1 cellular context compared by ENCODE assay signal in the genomic region with DNA sequence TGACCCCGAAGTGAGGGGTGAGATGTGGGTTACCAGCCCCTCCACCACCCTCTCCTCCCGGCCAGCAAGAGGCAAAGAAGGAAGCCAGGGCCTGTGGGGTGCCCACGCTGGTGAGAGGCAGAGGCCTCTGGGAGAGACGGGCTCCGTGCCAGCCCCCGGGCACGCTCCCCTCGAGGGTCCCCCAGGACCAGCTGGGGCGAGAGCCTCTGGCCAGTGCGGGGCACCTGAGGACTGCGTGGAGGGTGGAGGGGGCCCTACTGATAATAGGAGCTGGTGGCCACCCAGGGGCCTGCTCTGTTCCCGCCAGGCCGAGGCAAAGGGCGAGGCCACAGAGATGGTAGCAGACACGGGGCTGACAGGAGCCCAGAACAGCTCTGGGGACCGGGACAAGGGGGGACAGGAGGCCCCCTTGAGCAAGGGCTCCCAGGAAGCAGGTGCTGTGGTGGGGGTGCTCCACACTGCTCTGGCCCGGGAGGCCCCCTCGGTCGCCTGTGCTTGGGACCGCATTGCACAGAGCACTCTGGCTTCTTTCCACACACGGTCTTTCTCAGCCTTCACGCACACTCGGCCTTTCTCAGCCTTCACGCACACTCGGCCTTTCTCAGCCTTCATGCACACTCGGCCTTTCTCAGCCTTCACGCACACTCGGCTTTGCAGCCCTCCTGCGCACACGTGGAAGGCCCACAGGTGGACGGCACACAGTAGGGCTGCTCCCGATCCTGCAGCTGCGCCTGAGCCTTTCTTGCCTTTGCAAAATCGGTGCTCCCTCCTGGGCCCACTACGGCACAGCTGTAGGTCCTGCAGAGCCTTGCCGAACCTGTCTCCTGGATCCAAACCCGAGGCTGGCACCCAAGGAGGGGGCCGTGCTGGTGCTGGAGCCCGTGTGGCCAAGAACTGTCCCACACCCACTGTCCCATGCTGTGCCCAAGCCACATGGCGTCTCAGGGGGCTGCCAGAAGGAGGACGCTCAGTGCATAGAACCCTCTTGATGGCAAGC.
A peak's percentile ranks its signal among the peaks of the same experiment; 100 is the strongest.
TF ChIP-seq lines count a peak whose summit lies in the region.

No MANE protein-coding gene starts in this region.

TF ChIP-seq in HepG2, 621 proteins besides CTCF, POLR2A, EP300 and RAD21 (continued from another document):
- peak; percentile 12; the same call in 1 of the 2 replicates for TF ChIP-seq ZNF891 (CRISPR knock-in tag; IDR thresholded peaks at IDR 0.05)
- no peak for TF ChIP-seq TRIM24 (CRISPR knock-in tag; IDR thresholded peaks at IDR 0.05)
- TF ChIP-seq, protein P1, sequence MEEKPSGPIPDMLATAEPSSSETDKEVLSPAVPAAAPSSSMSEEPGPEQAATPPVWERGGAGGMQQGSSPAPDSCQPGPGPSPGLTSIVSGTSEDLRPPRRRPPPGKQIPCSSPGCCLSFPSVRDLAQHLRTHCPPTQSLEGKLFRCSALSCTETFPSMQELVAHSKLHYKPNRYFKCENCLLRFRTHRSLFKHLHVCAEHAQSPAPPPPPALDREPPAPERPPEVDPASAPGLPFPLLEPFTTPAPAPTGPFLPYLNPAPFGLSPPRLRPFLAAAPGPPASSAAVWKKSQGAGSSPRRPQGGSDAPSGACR (CRISPR knock-in tag; IDR thresholded peaks at IDR 0.05) = no peak
- no peak for TF ChIP-seq RFX1 (IDR thresholded peaks at IDR 0.05)
- TF ChIP-seq ZBTB38 (CRISPR knock-in tag; IDR thresholded peaks at IDR 0.05) = peak; percentile 64; the same call in 1 of the 2 replicates
- TF ChIP-seq CHCHD3 (CRISPR knock-in tag; IDR thresholded peaks at IDR 0.05) = 0 out of 2 replicates have a peak, but pooled peaks have one; percentile 34
- TF ChIP-seq ZKSCAN1 (IDR thresholded peaks at IDR 0.05; ENCODE audit: low read length) = peak; percentile 75; the same call in 1 of the 2 replicates
- TF ChIP-seq, protein P2, sequence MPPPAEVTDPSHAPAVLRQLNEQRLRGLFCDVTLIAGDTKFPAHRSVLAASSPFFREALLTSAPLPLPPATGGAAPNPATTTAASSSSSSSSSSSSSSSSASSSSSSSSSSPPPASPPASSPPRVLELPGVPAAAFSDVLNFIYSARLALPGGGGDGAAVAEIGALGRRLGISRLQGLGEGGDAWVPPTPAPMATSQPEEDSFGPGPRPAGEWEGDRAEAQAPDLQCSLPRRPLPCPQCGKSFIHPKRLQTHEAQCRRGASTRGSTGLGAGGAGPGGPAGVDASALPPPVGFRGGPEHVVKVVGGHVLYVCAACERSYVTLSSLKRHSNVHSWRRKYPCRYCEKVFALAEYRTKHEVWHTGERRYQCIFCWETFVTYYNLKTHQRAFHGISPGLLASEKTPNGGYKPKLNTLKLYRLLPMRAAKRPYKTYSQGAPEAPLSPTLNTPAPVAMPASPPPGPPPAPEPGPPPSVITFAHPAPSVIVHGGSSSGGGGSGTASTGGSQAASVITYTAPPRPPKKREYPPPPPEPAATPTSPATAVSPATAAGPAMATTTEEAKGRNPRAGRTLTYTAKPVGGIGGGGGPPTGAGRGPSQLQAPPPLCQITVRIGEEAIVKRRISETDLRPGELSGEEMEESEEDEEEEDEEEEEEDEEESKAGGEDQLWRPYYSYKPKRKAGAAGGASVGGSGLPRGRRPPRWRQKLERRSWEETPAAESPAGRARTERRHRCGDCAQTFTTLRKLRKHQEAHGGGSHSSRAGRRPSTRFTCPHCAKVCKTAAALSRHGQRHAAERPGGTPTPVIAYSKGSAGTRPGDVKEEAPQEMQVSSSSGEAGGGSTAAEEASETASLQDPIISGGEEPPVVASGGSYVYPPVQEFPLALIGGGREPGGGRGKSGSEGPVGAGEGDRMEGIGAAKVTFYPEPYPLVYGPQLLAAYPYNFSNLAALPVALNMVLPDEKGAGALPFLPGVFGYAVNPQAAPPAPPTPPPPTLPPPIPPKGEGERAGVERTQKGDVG (CRISPR knock-in tag; IDR thresholded peaks at IDR 0.05; ENCODE audit: borderline replicate concordance) = peak; percentile 31; the same call in 1 of the 2 replicates
- 0 out of 2 replicates have a peak, but pooled peaks have one; percentile 39 for TF ChIP-seq ZNF33B (CRISPR knock-in tag; IDR thresholded peaks at IDR 0.05)
- TF ChIP-seq, protein P3, sequence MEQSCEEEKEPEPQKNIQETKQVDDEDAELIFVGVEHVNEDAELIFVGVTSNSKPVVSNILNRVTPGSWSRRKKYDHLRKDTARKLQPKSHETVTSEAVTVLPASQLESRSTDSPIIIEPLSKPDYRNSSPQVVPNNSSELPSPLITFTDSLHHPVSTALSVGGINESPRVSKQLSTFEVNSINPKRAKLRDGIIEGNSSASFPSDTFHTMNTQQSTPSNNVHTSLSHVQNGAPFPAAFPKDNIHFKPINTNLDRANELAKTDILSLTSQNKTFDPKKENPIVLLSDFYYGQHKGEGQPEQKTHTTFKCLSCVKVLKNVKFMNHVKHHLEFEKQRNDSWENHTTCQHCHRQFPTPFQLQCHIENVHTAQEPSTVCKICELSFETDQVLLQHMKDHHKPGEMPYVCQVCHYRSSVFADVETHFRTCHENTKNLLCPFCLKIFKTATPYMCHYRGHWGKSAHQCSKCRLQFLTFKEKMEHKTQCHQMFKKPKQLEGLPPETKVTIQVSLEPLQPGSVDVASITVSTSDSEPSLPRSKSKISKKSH (CRISPR knock-in tag; IDR thresholded peaks at IDR 0.05; ENCODE audit: borderline replicate concordance) = 0 out of 2 replicates have a peak, but pooled peaks have one; percentile 40
- no peak for TF ChIP-seq ZFP37 (CRISPR knock-in tag; IDR thresholded peaks at IDR 0.05; ENCODE audit: borderline replicate concordance)
- TF ChIP-seq ZNF256 (CRISPR knock-in tag; conservative IDR thresholded peaks at IDR 0.05) = no peak
- TF ChIP-seq, protein P4, sequence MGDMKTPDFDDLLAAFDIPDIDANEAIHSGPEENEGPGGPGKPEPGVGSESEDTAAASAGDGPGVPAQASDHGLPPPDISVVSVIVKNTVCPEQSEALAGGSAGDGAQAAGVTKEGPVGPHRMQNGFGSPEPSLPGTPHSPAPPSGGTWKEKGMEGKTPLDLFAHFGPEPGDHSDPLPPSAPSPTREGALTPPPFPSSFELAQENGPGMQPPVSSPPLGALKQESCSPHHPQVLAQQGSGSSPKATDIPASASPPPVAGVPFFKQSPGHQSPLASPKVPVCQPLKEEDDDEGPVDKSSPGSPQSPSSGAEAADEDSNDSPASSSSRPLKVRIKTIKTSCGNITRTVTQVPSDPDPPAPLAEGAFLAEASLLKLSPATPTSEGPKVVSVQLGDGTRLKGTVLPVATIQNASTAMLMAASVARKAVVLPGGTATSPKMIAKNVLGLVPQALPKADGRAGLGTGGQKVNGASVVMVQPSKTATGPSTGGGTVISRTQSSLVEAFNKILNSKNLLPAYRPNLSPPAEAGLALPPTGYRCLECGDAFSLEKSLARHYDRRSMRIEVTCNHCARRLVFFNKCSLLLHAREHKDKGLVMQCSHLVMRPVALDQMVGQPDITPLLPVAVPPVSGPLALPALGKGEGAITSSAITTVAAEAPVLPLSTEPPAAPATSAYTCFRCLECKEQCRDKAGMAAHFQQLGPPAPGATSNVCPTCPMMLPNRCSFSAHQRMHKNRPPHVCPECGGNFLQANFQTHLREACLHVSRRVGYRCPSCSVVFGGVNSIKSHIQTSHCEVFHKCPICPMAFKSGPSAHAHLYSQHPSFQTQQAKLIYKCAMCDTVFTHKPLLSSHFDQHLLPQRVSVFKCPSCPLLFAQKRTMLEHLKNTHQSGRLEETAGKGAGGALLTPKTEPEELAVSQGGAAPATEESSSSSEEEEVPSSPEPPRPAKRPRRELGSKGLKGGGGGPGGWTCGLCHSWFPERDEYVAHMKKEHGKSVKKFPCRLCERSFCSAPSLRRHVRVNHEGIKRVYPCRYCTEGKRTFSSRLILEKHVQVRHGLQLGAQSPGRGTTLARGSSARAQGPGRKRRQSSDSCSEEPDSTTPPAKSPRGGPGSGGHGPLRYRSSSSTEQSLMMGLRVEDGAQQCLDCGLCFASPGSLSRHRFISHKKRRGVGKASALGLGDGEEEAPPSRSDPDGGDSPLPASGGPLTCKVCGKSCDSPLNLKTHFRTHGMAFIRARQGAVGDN (CRISPR knock-in tag; IDR thresholded peaks at IDR 0.05) = peak; percentile 51; the same call in 1 of the 2 replicates
- TF ChIP-seq ZNF788 (CRISPR knock-in tag; IDR thresholded peaks at IDR 0.05; ENCODE audit: borderline replicate concordance) = no peak
- no peak for TF ChIP-seq ADNP (CRISPR knock-in tag; IDR thresholded peaks at IDR 0.05)
- TF ChIP-seq, protein P5, sequence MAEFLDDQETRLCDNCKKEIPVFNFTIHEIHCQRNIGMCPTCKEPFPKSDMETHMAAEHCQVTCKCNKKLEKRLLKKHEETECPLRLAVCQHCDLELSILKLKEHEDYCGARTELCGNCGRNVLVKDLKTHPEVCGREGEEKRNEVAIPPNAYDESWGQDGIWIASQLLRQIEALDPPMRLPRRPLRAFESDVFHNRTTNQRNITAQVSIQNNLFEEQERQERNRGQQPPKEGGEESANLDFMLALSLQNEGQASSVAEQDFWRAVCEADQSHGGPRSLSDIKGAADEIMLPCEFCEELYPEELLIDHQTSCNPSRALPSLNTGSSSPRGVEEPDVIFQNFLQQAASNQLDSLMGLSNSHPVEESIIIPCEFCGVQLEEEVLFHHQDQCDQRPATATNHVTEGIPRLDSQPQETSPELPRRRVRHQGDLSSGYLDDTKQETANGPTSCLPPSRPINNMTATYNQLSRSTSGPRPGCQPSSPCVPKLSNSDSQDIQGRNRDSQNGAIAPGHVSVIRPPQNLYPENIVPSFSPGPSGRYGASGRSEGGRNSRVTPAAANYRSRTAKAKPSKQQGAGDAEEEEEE (CRISPR knock-in tag; IDR thresholded peaks at IDR 0.05; ENCODE audit: borderline replicate concordance) = no peak
- TF ChIP-seq ZFP62 (CRISPR knock-in tag; IDR thresholded peaks at IDR 0.05) = no peak
- TF ChIP-seq KLF12 (CRISPR knock-in tag; IDR thresholded peaks at IDR 0.05; ENCODE audit: borderline replicate concordance) = no peak
- TF ChIP-seq, protein P6, sequence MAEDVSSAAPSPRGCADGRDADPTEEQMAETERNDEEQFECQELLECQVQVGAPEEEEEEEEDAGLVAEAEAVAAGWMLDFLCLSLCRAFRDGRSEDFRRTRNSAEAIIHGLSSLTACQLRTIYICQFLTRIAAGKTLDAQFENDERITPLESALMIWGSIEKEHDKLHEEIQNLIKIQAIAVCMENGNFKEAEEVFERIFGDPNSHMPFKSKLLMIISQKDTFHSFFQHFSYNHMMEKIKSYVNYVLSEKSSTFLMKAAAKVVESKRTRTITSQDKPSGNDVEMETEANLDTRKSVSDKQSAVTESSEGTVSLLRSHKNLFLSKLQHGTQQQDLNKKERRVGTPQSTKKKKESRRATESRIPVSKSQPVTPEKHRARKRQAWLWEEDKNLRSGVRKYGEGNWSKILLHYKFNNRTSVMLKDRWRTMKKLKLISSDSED (CRISPR knock-in tag; IDR thresholded peaks at IDR 0.05) = no peak
- peak; percentile 59; the same call in 1 of the 2 replicates for TF ChIP-seq NRL (CRISPR knock-in tag; IDR thresholded peaks at IDR 0.05; ENCODE audit: borderline replicate concordance)
- no peak for TF ChIP-seq ZNF138 (CRISPR knock-in tag; IDR thresholded peaks at IDR 0.05; ENCODE audit: low read depth)
- TF ChIP-seq, protein P7, sequence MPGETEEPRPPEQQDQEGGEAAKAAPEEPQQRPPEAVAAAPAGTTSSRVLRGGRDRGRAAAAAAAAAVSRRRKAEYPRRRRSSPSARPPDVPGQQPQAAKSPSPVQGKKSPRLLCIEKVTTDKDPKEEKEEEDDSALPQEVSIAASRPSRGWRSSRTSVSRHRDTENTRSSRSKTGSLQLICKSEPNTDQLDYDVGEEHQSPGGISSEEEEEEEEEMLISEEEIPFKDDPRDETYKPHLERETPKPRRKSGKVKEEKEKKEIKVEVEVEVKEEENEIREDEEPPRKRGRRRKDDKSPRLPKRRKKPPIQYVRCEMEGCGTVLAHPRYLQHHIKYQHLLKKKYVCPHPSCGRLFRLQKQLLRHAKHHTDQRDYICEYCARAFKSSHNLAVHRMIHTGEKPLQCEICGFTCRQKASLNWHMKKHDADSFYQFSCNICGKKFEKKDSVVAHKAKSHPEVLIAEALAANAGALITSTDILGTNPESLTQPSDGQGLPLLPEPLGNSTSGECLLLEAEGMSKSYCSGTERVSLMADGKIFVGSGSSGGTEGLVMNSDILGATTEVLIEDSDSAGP (CRISPR knock-in tag; IDR thresholded peaks at IDR 0.05; ENCODE audit: borderline replicate concordance) = peak; percentile 38; the same call in 1 of the 2 replicates
- no peak for TF ChIP-seq ZNF317 (CRISPR knock-in tag; IDR thresholded peaks at IDR 0.05)
- TF ChIP-seq EEA1 (CRISPR knock-in tag; IDR thresholded peaks at IDR 0.05; ENCODE audit: borderline replicate concordance) = 0 out of 2 replicates have a peak, but pooled peaks have one; percentile 39
- 0 out of 2 replicates have a peak, but pooled peaks have one; percentile 26 for TF ChIP-seq ZNF225 (CRISPR knock-in tag; IDR thresholded peaks at IDR 0.05)
- no peak for TF ChIP-seq ZNF772 (CRISPR knock-in tag; IDR thresholded peaks at IDR 0.05)
- TF ChIP-seq MYC (CRISPR knock-in tag; IDR thresholded peaks at IDR 0.05; ENCODE audit: borderline replicate concordance) = no peak; the same call in 1 of the 2 replicates
- no peak for TF ChIP-seq ZNF430 (CRISPR knock-in tag; IDR thresholded peaks at IDR 0.05)
- no peak for TF ChIP-seq SP5 (CRISPR knock-in tag; IDR thresholded peaks at IDR 0.05; ENCODE audit: borderline replicate concordance, low read depth)
- 0 out of 2 replicates have a peak, but pooled peaks have one; percentile 21 for TF ChIP-seq MTA1 (CRISPR knock-in tag; IDR thresholded peaks at IDR 0.05; ENCODE audit: borderline replicate concordance)
- TF ChIP-seq, protein P8, sequence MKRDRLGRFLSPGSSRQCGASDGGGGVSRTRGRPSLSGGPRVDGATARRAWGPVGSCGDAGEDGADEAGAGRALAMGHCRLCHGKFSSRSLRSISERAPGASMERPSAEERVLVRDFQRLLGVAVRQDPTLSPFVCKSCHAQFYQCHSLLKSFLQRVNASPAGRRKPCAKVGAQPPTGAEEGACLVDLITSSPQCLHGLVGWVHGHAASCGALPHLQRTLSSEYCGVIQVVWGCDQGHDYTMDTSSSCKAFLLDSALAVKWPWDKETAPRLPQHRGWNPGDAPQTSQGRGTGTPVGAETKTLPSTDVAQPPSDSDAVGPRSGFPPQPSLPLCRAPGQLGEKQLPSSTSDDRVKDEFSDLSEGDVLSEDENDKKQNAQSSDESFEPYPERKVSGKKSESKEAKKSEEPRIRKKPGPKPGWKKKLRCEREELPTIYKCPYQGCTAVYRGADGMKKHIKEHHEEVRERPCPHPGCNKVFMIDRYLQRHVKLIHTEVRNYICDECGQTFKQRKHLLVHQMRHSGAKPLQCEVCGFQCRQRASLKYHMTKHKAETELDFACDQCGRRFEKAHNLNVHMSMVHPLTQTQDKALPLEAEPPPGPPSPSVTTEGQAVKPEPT (CRISPR knock-in tag; IDR thresholded peaks at IDR 0.05; ENCODE audit: low read depth) = no peak
TF ChIP-seq in HepG2: peak in this region for 15.
